9 cellular contexts compared by ENCODE assay signal in the genomic region with DNA sequence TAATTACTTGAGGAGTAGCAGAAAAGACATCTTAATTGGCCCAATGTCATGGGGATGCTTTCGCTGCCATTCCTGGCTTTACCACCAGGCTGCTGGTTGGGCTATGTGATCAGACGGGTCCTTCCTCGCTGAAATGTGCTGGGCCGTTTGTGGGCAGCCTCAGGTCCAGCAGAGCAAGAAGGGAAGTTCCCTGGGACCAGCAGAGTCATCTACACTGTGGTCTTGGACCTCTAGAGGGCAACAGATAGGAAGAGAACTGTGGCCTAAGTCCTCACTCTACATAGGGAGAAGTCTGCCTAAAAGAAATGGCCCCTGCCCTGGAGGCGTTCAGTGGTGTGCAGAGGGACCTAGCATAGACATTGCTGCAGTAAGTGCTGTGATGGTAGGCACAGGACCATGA. TPM values are rescaled to one million over a fixed set of nuclear protein-coding genes. Genes with fewer than 3 reads are reported as not detected.
DNase-seq lines count a peak whose midpoint lies in the region; ATAC-seq, FAIRE-seq and TF ChIP-seq lines count a peak whose summit lies in the region.
"Had no signal": no experiment of that assay in that cellular context is flagged by ENCODE, and none has a peak within 500 bp of the region (broad histone marks: within the 10 kb centered on the region; RNA-seq: fewer than 3 reads in every experiment).

No MANE protein-coding gene starts in this region.

- no peak for TF ChIP-seq CTCF in D721Med (IDR thresholded peaks at IDR 0.05; ENCODE audit: insufficient read depth, missing control alignments)

- peak overlapping the region; percentile 38 for H3K27ac ChIP-seq in subcutaneous abdominal adipose tissue (ENCODE audit: low read depth, low read length)
- H3K27ac ChIP-seq: C4-2B had no signal

- H3K4me1 Mint-ChIP-seq in activated CD4-positive, alpha-beta T cell treated with anti-CD3 and anti-CD28 coated beads for 36 hours: peaks cover 92% of the 10 kb centered on the region
- peaks cover 88% of the 10 kb centered on the region for H3K4me1 Mint-ChIP-seq in activated naive CD4-positive, alpha-beta T cell treated with anti-CD3 and anti-CD28 coated beads for 36 hours (ENCODE audit: low read depth)

- H3K9me3 ChIP-seq in MG63 (no peaks in the 10 kb centered on the region), subcutaneous abdominal adipose tissue (ENCODE audit: control insufficient read depth in 5 of 5, low read length in 5 of 5) (no peaks in the 10 kb centered on the region)

- peaks cover 70% of the 10 kb centered on the region for H3K36me3 Mint-ChIP-seq in activated CD4-positive, alpha-beta T cell treated with anti-CD3 and anti-CD28 coated beads for 36 hours (ENCODE audit: low read depth)
- peaks cover 23% of the 10 kb centered on the region for H3K36me3 Mint-ChIP-seq in activated naive CD4-positive, alpha-beta T cell treated with anti-CD3 and anti-CD28 coated beads for 36 hours (ENCODE audit: low read depth)

- FAIRE-seq in D721Med (lab: Jason Lieb, UNC): no peak

- POLR2A ChIA-PET in activated CD4-positive, alpha-beta T cell treated with anti-CD3 and anti-CD28 coated beads for 36 hours (lab: Charles Lee): interaction anchor here (0.7 to 12.0 kb wide), 4 partner anchors 10 to 191 kb away, joined by 3 to 162 read pairs (median 12); a partner anchor contains a TSS

- no peak overlapping the region for H3K9ac ChIP-seq in subcutaneous abdominal adipose tissue (ENCODE audit: low read length in 5 of 5)

- peak; percentile 74 for DNase-seq in activated CD4-positive, alpha-beta T cell treated with anti-CD3 and anti-CD28 coated beads for 36 hours
- no peak for DNase-seq in activated CD4-positive, alpha-beta T cell treated with anti-CD3 and anti-CD28 coated beads for 1 hour
- DNase-seq in MG63 (peak; percentile 7), iPS DF 19.7 (ENCODE audit: low read depth, low spot score) (peak; percentile 60), D721Med (ENCODE audit: insufficient read length, low spot score) (no peak)
- peak; percentile 71 for DNase-seq in activated naive CD4-positive, alpha-beta T cell treated with anti-CD3 and anti-CD28 coated beads for 36 hours

- peak; percentile 21 for ATAC-seq in activated CD4-positive, alpha-beta T cell treated with anti-CD3 and anti-CD28 coated beads for 36 hours
- ATAC-seq in HG02973 (IDR thresholded peaks at IDR 0.05; ENCODE audit: unreplicated experiment): no peak

- H3K4me3 ChIP-seq in MG63: no peak overlapping the region
- no peak overlapping the region for H3K4me3 ChIP-seq in subcutaneous abdominal adipose tissue (ENCODE audit: low read depth in 1 of 5, low read length in 5 of 5)

- H3K9me3 Mint-ChIP-seq in activated CD4-positive, alpha-beta T cell treated with anti-CD3 and anti-CD28 coated beads for 36 hours (ENCODE audit: low read depth): no peaks in the 10 kb centered on the region
- no peaks in the 10 kb centered on the region for H3K9me3 Mint-ChIP-seq in activated naive CD4-positive, alpha-beta T cell treated with anti-CD3 and anti-CD28 coated beads for 36 hours

- peak overlapping the region; percentile 91 for H3K27ac Mint-ChIP-seq in activated CD4-positive, alpha-beta T cell treated with anti-CD3 and anti-CD28 coated beads for 36 hours
- H3K27ac Mint-ChIP-seq in activated naive CD4-positive, alpha-beta T cell treated with anti-CD3 and anti-CD28 coated beads for 36 hours: peak overlapping the region; percentile 96

- H3K27me3 ChIP-seq in MG63 (no peaks in the 10 kb centered on the region), subcutaneous abdominal adipose tissue (ENCODE audit: control insufficient read depth in 5 of 5, insufficient read depth in 4 of 5, low read length in 5 of 5) (no peaks in the 10 kb centered on the region)

- H3K4me3 Mint-ChIP-seq in activated CD4-positive, alpha-beta T cell treated with anti-CD3 and anti-CD28 coated beads for 36 hours: peak overlapping the region; percentile 57
- peak overlapping the region; percentile 28 for H3K4me3 Mint-ChIP-seq in activated naive CD4-positive, alpha-beta T cell treated with anti-CD3 and anti-CD28 coated beads for 36 hours

- peaks cover 11 to 59% (median 25%) of the 10 kb centered on the region in 5 donors for H3K4me1 ChIP-seq in subcutaneous abdominal adipose tissue (ENCODE audit: control insufficient read depth in 5 of 5, insufficient read depth in 5 of 5, low read length in 5 of 5)

- no peaks in the 10 kb centered on the region for H3K27me3 Mint-ChIP-seq in activated CD4-positive, alpha-beta T cell treated with anti-CD3 and anti-CD28 coated beads for 36 hours
- H3K27me3 Mint-ChIP-seq in activated naive CD4-positive, alpha-beta T cell treated with anti-CD3 and anti-CD28 coated beads for 36 hours (ENCODE audit: low read depth): no peaks in the 10 kb centered on the region

- CTCF ChIA-PET in activated CD4-positive, alpha-beta T cell treated with anti-CD3 and anti-CD28 coated beads for 36 hours (lab: Charles Lee): interaction anchor here (0.6 to 17.2 kb wide), 15 partner anchors 7 to 158 kb away, joined by 3 to 300 read pairs (median 4); a partner anchor contains a TSS
- CTCF ChIA-PET in activated naive CD4-positive, alpha-beta T cell treated with anti-CD3 and anti-CD28 coated beads for 36 hours (lab: Charles Lee): interaction anchor here (0.6 to 34.6 kb wide), 8 partner anchors 7 to 140 kb away, joined by 3 to 932 read pairs (median 4); a partner anchor contains a TSS

- intact Hi-C loops in activated CD4-positive, alpha-beta T cell treated with anti-CD3 and anti-CD28 coated beads for 36 hours (cut with DNase I, micrococcal nuclease): no loop called here
- intact Hi-C loops in activated naive CD4-positive, alpha-beta T cell treated with anti-CD3 and anti-CD28 coated beads for 36 hours (cut with micrococcal nuclease): loop anchor here (10.0 kb wide), 2 partner anchors 591 to 1901 kb away; a partner anchor contains a TSS

- H3K36me3 ChIP-seq in MG63 (no peaks in the 10 kb centered on the region), subcutaneous abdominal adipose tissue (ENCODE audit: control insufficient read depth in 5 of 5, insufficient read depth in 5 of 5, low read length in 5 of 5) (no peaks in the 10 kb centered on the region)

RNA-seq across cellular contexts. Expression of a gene that starts 10.9 kb away (rescaled TPM):
- total RNA-seq in activated CD4-positive, alpha-beta T cell treated with anti-CD3 and anti-CD28 coated beads for 36 hours: 100 to 1,000 TPM; 249 to 378 TPM
- total RNA-seq in MG63 (2014; rRNA removed; shearing (Covaris generic); ENCODE audit: low replicate concordance): 17.3 and 17.9 TPM in 2 replicates
- 100 to 1,000 TPM; 173 to 175 TPM for total RNA-seq in activated naive CD4-positive, alpha-beta T cell treated with anti-CD3 and anti-CD28 coated beads for 36 hours

Comparison
In these comparisons a context has a peak if more than half of its experiments do, and no peak if none do; other contexts are left out.
1. DNase-seq: peak in activated CD4-positive, alpha-beta T cell treated with anti-CD3 and anti-CD28 coated beads for 36 hours (single experiment), MG63 (single experiment), activated naive CD4-positive, alpha-beta T cell treated with anti-CD3 and anti-CD28 coated beads for 36 hours (single experiment) and iPS DF 19.7 (single experiment); none in activated CD4-positive, alpha-beta T cell treated with anti-CD3 and anti-CD28 coated beads for 1 hour (single experiment) and D721Med (single experiment).